Comparison of ENCODE assay signal across 9 cellular contexts in genomic region chr2:218607436-218608115, GRCh38. TPM values are rescaled to one million over a fixed set of nuclear protein-coding genes. Genes with fewer than 3 reads are reported as not detected.
DNase-seq lines count a peak whose midpoint lies in the region; ATAC-seq and TF ChIP-seq lines count a peak whose summit lies in the region.
"Had no signal": no experiment of that assay in that cellular context is flagged by ENCODE, and none has a peak within 500 bp of the region (broad histone marks: within the 10 kb centered on the region; RNA-seq: fewer than 3 reads in every experiment).

Gene PLCD4, plus strand, starts transcription at chr2:218607899. Its CDS starts 7,841 bp downstream, at chr2:218615740.

- no peak within 1 kb of the TSS for H3K4ac ChIP-seq in mesenchymal stem cell (ENCODE audit: low read depth in 1 of 2, low read length in 2 of 2)

- H2BK12ac ChIP-seq in mesenchymal stem cell (ENCODE audit: low read length in 2 of 2): peak within 1 kb of the TSS in 1 of 2 experiments; percentile 3

- peaks cover 2% of the 10 kb centered on the region for H3K79me1 ChIP-seq in mesenchymal stem cell (replicated peaks; ENCODE audit: low read length, poor library complexity, severe bottlenecking)

- H4K8ac ChIP-seq in mesenchymal stem cell (ENCODE audit: low read length): peak within 1 kb of the TSS; percentile 53

- H3K27ac ChIP-seq in dorsolateral prefrontal cortex: peak within 1 kb of the TSS in 17 of 59 donors; percentile 2 to 64 (median 35)
- peak within 1 kb of the TSS; percentile 58 for H3K27ac ChIP-seq in mesenchymal stem cell (ENCODE audit: low read length, poor library complexity, severe bottlenecking)

- H3K14ac ChIP-seq in mesenchymal stem cell (ENCODE audit: low read length in 2 of 2): no peak within 1 kb of the TSS

- H3K23ac ChIP-seq in mesenchymal stem cell (ENCODE audit: low read length in 2 of 2): no peak within 1 kb of the TSS

- WGBS in mesenchymal stem cell: 43% methylated on average over 8 of the region's 8 CpGs

- peaks cover 6% of the 10 kb centered on the region for H3K4me1 ChIP-seq in mesenchymal stem cell (ENCODE audit: control insufficient read depth, insufficient read depth, low read depth, low read length)

- H2BK15ac ChIP-seq in mesenchymal stem cell (ENCODE audit: low read depth, poor library complexity, severe bottlenecking): no peak within 1 kb of the TSS

- no peak for ATAC-seq in GM19467 (IDR thresholded peaks at IDR 0.05; ENCODE audit: unreplicated experiment)
- ATAC-seq in GM18511 (IDR thresholded peaks at IDR 0.05; ENCODE audit: unreplicated experiment): no peak

- no peak within 1 kb of the TSS for H2BK120ac ChIP-seq in mesenchymal stem cell (ENCODE audit: low read depth, low read length)

- peak within 1 kb of the TSS; percentile 35 for H2AK5ac ChIP-seq in mesenchymal stem cell (ENCODE audit: low read length, severe bottlenecking)

- peak within 1 kb of the TSS in 46 of 59 donors; percentile 0 to 51 (median 25) for H3K4me3 ChIP-seq in dorsolateral prefrontal cortex
- peak within 1 kb of the TSS; percentile 10 to 81 for H3K4me3 ChIP-seq in mesenchymal stem cell (ENCODE audit: insufficient read depth in 1 of 2, low read depth in 1 of 2, low read length in 2 of 2)

- no peak within 1 kb of the TSS for H2BK5ac ChIP-seq in mesenchymal stem cell (ENCODE audit: low read depth, low read length, poor library complexity, severe bottlenecking)

- peak within 1 kb of the TSS; percentile 57 for H3K4me2 ChIP-seq in mesenchymal stem cell (ENCODE audit: low read length, poor library complexity, severe bottlenecking)

- no peaks in the 10 kb centered on the region for H3K9me3 ChIP-seq in mesenchymal stem cell (ENCODE audit: control insufficient read depth, low read length)

- DNase-seq in A172 (ENCODE audit: low spot score): peak; percentile 62
- peak; percentile 14 for DNase-seq in NCI-H1092 (lab: John Stamatoyannopoulos, UW)
- DNase-seq in dorsolateral prefrontal cortex: no peak
- peak; percentile 62 for DNase-seq in mesenchymal stem cell
- DNase-seq in activated T-cell treated with anti-CD3 and anti-CD28 coated beads for 4 hours: no peak
- DNase-seq in NCI-H128 (lab: John Stamatoyannopoulos, UW; ENCODE audit: unreplicated experiment): no peak
- DNase-seq: CD4-positive, CD25-positive, alpha-beta regulatory T cell had no signal

- H3K27me3 ChIP-seq in dorsolateral prefrontal cortex: no peaks in the 10 kb centered on the region
- no peaks in the 10 kb centered on the region for H3K27me3 ChIP-seq in mesenchymal stem cell (ENCODE audit: control insufficient read depth in 1 of 2, insufficient read depth in 1 of 2, low read length in 2 of 2)

- TF ChIP-seq CTCF in dorsolateral prefrontal cortex (IDR thresholded peaks at IDR 0.05 in 54 of 56, conservative IDR thresholded peaks at IDR 0.05 in 2 of 56; ENCODE audit: low read depth in 1 of 56, partially characterized antibody in 56 of 56): no peak

- H2AFZ ChIP-seq in mesenchymal stem cell (ENCODE audit: low read depth, low read length): peak within 1 kb of the TSS; percentile 54

- H4K91ac ChIP-seq in mesenchymal stem cell (ENCODE audit: low read length): no peak within 1 kb of the TSS

- peak within 1 kb of the TSS; percentile 88 for H3K9ac ChIP-seq in mesenchymal stem cell (ENCODE audit: low read length)

- intact Hi-C loops in dorsolateral prefrontal cortex (cut with DNase I): no loop called here

- peak within 1 kb of the TSS in 1 of 2 experiments; percentile 70 for H3K18ac ChIP-seq in mesenchymal stem cell (ENCODE audit: low read depth in 1 of 2, low read length in 2 of 2)

- no peaks in the 10 kb centered on the region for H3K36me3 ChIP-seq in mesenchymal stem cell (ENCODE audit: control insufficient read depth in 1 of 2, insufficient read depth in 2 of 2, low read depth in 1 of 2, low read length in 2 of 2)

RNA-seq across cellular contexts. Expression of gene PLCD4, which starts in this region (rescaled TPM):
- 1.3 and 6.9 TPM in 2 replicates for total RNA-seq in A172 (2014; rRNA removed; shearing (Covaris generic))
- total RNA-seq in dorsolateral prefrontal cortex: 10 to 100 TPM in 14 of 120 experiments, 1 to 10 TPM in 106; 2.4 to 17.0 (median 6.2) TPM
- polyA plus RNA-seq in mesenchymal stem cell (2013, experiment 1 of 2): 0.47 TPM
- polyA plus RNA-seq in mesenchymal stem cell (2013, experiment 2 of 2): 0.34 TPM

Comparison
In these comparisons a context has a peak if more than half of its experiments do, and no peak if none do; other contexts are left out.
1. DNase-seq: peak in A172 (single experiment), NCI-H1092 (single experiment) and mesenchymal stem cell (single experiment); none in dorsolateral prefrontal cortex (0 of 10), activated T-cell treated with anti-CD3 and anti-CD28 coated beads for 4 hours (single experiment) and NCI-H128 (single experiment).